22 cellular contexts compared by ENCODE assay signal in the genomic region with DNA sequence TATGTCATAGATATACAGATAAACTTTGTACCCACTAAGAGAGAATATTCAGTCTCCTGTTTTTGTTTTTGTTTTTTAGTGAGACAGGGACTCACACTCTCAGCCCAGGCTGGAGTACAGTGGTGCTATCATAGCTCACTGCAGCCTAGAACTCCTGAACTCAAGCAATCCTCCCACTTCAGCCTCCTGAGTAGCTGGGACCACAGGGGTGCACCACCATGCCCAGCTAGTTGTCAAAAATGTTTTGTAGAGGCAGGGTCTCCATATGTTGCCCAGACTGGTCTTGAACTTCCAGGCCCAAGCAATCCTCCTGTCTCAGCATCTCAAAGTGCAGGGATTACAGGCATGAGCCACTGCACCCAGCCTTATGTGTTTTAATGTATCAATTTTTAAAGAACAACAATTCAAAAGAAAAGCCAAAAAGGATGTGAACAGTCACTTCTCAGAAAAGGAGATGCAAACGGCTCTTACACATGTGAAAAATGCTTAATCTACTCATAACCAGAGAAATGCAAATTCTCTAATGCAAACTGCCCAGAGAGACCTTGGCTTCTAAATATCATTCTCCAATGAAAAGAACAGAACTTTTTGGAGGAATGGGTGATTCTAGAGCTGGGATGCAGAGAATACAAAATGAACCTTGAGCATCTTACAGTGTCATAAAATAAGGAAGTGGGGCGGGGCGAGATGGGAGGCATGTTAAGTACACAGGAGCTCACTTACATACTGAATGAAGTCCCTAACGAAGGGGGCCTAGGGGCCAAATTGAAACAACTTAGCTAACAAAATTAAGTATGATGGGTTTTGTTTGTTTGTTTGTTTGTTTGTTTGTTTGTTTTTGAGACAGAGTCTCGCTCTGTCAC. TPM values are rescaled to one million over a fixed set of nuclear protein-coding genes. Genes with fewer than 3 reads are reported as not detected.
DNase-seq lines count a peak whose midpoint lies in the region; ATAC-seq and TF ChIP-seq lines count a peak whose summit lies in the region.
"Had no signal": no experiment of that assay in that cellular context is flagged by ENCODE, and none has a peak within 500 bp of the region (broad histone marks: within the 10 kb centered on the region; RNA-seq: fewer than 3 reads in every experiment).

No MANE protein-coding gene starts in this region.

- H3K9me3 Mint-ChIP-seq in CD8-positive, alpha-beta memory T cell = no peaks in the 10 kb centered on the region
- H3K9me3 Mint-ChIP-seq in activated naive CD8-positive, alpha-beta T cell treated with anti-CD3 and anti-CD28 coated beads, Interleukin-2, amount 10 ng/mL, durations not matched to agents 7 days and 5 days = peaks cover 6% of the 10 kb centered on the region
- H3K9me3 Mint-ChIP-seq: effector memory CD8-positive, alpha-beta T cell had no signal

- no peaks in the 10 kb centered on the region for H3K36me3 ChIP-seq in CD8-positive, alpha-beta memory T cell (ENCODE audit: insufficient read depth, low read length)
- H3K36me3 ChIP-seq in OCI-LY3 (replicated peaks; ENCODE audit: low read depth, low read length) = no peaks in the 10 kb centered on the region
- H3K36me3 ChIP-seq: ascending aorta, left ventricle myocardium inferior, thyroid gland had no signal

- H3K4me1 ChIP-seq in CD8-positive, alpha-beta memory T cell (ENCODE audit: insufficient read depth, low read length) = peaks cover 8% of the 10 kb centered on the region
- peaks cover 48% of the 10 kb centered on the region for H3K4me1 ChIP-seq in OCI-LY3 (ENCODE audit: low read length)
- H3K4me1 ChIP-seq: ascending aorta, left ventricle myocardium inferior, thyroid gland had no signal

- no peaks in the 10 kb centered on the region for H4K20me1 ChIP-seq in OCI-LY3 (ENCODE audit: insufficient read depth, low read length)
- H4K20me1 ChIP-seq: BLaER1 had no signal

- H3K9me3 ChIP-seq in CD8-positive, alpha-beta memory T cell (ENCODE audit: low read length) = no peaks in the 10 kb centered on the region
- H3K9me3 ChIP-seq in OCI-LY3 (ENCODE audit: insufficient read depth, low read length) = peaks cover 16% of the 10 kb centered on the region
- H3K9me3 ChIP-seq: ascending aorta, left ventricle myocardium inferior, thyroid gland had no signal

- no peak for TF ChIP-seq CTCF in OCI-LY3 (IDR thresholded peaks at IDR 0.05; ENCODE audit: low read depth, low read length)

- no peaks in the 10 kb centered on the region for H3K27me3 ChIP-seq in CD8-positive, alpha-beta memory T cell (ENCODE audit: insufficient read depth, low read length, poor library complexity, severe bottlenecking)
- H3K27me3 ChIP-seq in OCI-LY3 (ENCODE audit: low read depth, low read length) = peaks cover 26% of the 10 kb centered on the region
- H3K27me3 ChIP-seq: ascending aorta, BLaER1, thyroid gland had no signal

- H3K4me3 ChIP-seq in CD8-positive, alpha-beta memory T cell (ENCODE audit: low read length) = no peak overlapping the region
- peak overlapping the region; percentile 21 for H3K4me3 ChIP-seq in OCI-LY3 (ENCODE audit: low read length)
- H3K4me3 ChIP-seq: ascending aorta, BLaER1, left ventricle myocardium inferior, thyroid gland had no signal

- H3K36me3 Mint-ChIP-seq in CD8-positive, alpha-beta memory T cell = no peaks in the 10 kb centered on the region
- H3K36me3 Mint-ChIP-seq in activated naive CD8-positive, alpha-beta T cell treated with anti-CD3 and anti-CD28 coated beads, Interleukin-2, amount 10 ng/mL, durations not matched to agents 7 days and 5 days = peaks cover 12% of the 10 kb centered on the region

- H3K27ac ChIP-seq in CD8-positive, alpha-beta memory T cell (ENCODE audit: low read depth, low read length) = no peak overlapping the region
- peak overlapping the region; percentile 63 for H3K27ac ChIP-seq in OCI-LY3 (ENCODE audit: low read length)
- H3K27ac ChIP-seq: ascending aorta, BLaER1, left ventricle myocardium inferior, thyroid gland had no signal

- peak; percentile 60 for ATAC-seq in activated naive CD8-positive, alpha-beta T cell treated with anti-CD3 and anti-CD28 coated beads, Interleukin-2, amount 10 ng/mL, durations not matched to agents 7 days and 5 days (ENCODE audit: low read depth)
- ATAC-seq in HG02623 (IDR thresholded peaks at IDR 0.05; ENCODE audit: unreplicated experiment) (no peak), GM21526 (IDR thresholded peaks at IDR 0.05; ENCODE audit: low FRiP score, unreplicated experiment) (no peak), GM19452 (IDR thresholded peaks at IDR 0.05; ENCODE audit: unreplicated experiment) (no peak)
- ATAC-seq: effector memory CD8-positive, alpha-beta T cell had no signal

- no peak overlapping the region for H3K4me3 Mint-ChIP-seq in CD8-positive, alpha-beta memory T cell
- peak overlapping the region; percentile 79 for H3K4me3 Mint-ChIP-seq in activated naive CD8-positive, alpha-beta T cell treated with anti-CD3 and anti-CD28 coated beads, Interleukin-2, amount 10 ng/mL, durations not matched to agents 7 days and 5 days
- H3K4me3 Mint-ChIP-seq: effector memory CD8-positive, alpha-beta T cell had no signal

- H3K9ac ChIP-seq in OCI-LY3 (ENCODE audit: low read length) = no peak overlapping the region
- H3K9ac ChIP-seq: BLaER1 had no signal

- H3K27me3 Mint-ChIP-seq in CD8-positive, alpha-beta memory T cell = no peaks in the 10 kb centered on the region
- H3K27me3 Mint-ChIP-seq in activated naive CD8-positive, alpha-beta T cell treated with anti-CD3 and anti-CD28 coated beads, Interleukin-2, amount 10 ng/mL, durations not matched to agents 7 days and 5 days = no peaks in the 10 kb centered on the region
- H3K27me3 Mint-ChIP-seq: effector memory CD8-positive, alpha-beta T cell had no signal

- no peak overlapping the region for H2AFZ ChIP-seq in OCI-LY3 (ENCODE audit: low read depth, low read length)

- peak overlapping the region in 7 of 8 donors; percentile 11 to 92 (median 33) for H3K27ac Mint-ChIP-seq in CD8-positive, alpha-beta memory T cell
- H3K27ac Mint-ChIP-seq in activated naive CD8-positive, alpha-beta T cell treated with anti-CD3 and anti-CD28 coated beads, Interleukin-2, amount 10 ng/mL, durations not matched to agents 7 days and 5 days = peak overlapping the region; percentile 98

- H3K4me2 ChIP-seq in OCI-LY3 (ENCODE audit: low read length) = peak overlapping the region; percentile 73
- H3K4me2 ChIP-seq: BLaER1 had no signal

- no peaks in the 10 kb centered on the region for H3K79me2 ChIP-seq in OCI-LY3 (ENCODE audit: low read length)

- POLR2A ChIA-PET in CD8-positive, alpha-beta memory T cell (lab: Charles Lee) = no interaction called here
- POLR2A ChIA-PET in activated naive CD8-positive, alpha-beta T cell treated with anti-CD3 and anti-CD28 coated beads, Interleukin-2, amount 10 ng/mL, durations not matched to agents 7 days and 5 days (lab: Charles Lee) = interaction anchor here (0.6 to 3.0 kb wide), 7 partner anchors 17 to 276 kb away, joined by 3 to 19 read pairs (median 4); a partner anchor contains a TSS

- CTCF ChIA-PET in CD8-positive, alpha-beta memory T cell (lab: Charles Lee) = interaction anchor here (0.6 to 5.3 kb wide), 4 partner anchors 8 to 234 kb away, joined by 3 to 24 read pairs (median 13); a partner anchor contains a TSS

- peaks cover 10 to 25% (median 15%) of the 10 kb centered on the region in 3 donors for H3K4me1 Mint-ChIP-seq in CD8-positive, alpha-beta memory T cell
- H3K4me1 Mint-ChIP-seq in activated naive CD8-positive, alpha-beta T cell treated with anti-CD3 and anti-CD28 coated beads, Interleukin-2, amount 10 ng/mL, durations not matched to agents 7 days and 5 days = peaks cover 36% of the 10 kb centered on the region

- peak; percentile 4 for DNase-seq in NOMO-1 treated with DMSO at 0.1 percent for 48 hours (lab: John Stamatoyannopoulos, UW; ENCODE audit: unreplicated experiment)
- no peak for DNase-seq in NOMO-1 treated with dmso at 0.1 percent for 144 hours (lab: John Stamatoyannopoulos, UW; ENCODE audit: unreplicated experiment)
- DNase-seq in CD8-positive, alpha-beta memory T cell = no peak
- DNase-seq in activated naive CD8-positive, alpha-beta T cell treated with anti-CD3 and anti-CD28 coated beads, Interleukin-2, amount 10 ng/mL, durations not matched to agents 7 days and 5 days = no peak
- DNase-seq: 8988T; activated CD4-positive, CD25-positive, alpha-beta regulatory T cell treated with anti-CD3 and anti-CD28 coated beads, Interleukin-2, amount 50 U/mL, for 72 hours; cerebellar nuclear complex; effector memory CD8-positive, alpha-beta T cell; left ventricle myocardium inferior; NCI-H1092 treated with DMSO at 0.1 percent for 48 hours; NCI-H526; retina; SHP77 treated with DMSO at 0.1 percent for 48 hours; stimulated activated CD4-positive, alpha-beta T cell treated with anti-CD3 and anti-CD28 coated beads, Interleukin-12 subunit alpha, Interleukin-12 subunit beta, amount 100 ng/mL, for 4 hours; thyroid gland had no signal

RNA-seq across cellular contexts. Expression of a gene that starts 7.3 kb away (rescaled TPM):
- total RNA-seq in CD8-positive, alpha-beta memory T cell = 10 to 100 TPM; 68.0 to 71.8 TPM
- 131 TPM for polyA plus RNA-seq in CD8-positive, alpha-beta memory T cell
- 100 to 1,000 TPM; 107 to 108 TPM for total RNA-seq in activated naive CD8-positive, alpha-beta T cell treated with anti-CD3 and anti-CD28 coated beads, Interleukin-2, amount 10 ng/mL, durations not matched to agents 7 days and 5 days

RNA-seq across cellular contexts. Expression of a gene that starts 18.0 kb away (rescaled TPM):
- under 1 TPM; 0.22 to 0.24 TPM for total RNA-seq in CD8-positive, alpha-beta memory T cell
- polyA plus RNA-seq in CD8-positive, alpha-beta memory T cell = not detected
- total RNA-seq in activated naive CD8-positive, alpha-beta T cell treated with anti-CD3 and anti-CD28 coated beads, Interleukin-2, amount 10 ng/mL, durations not matched to agents 7 days and 5 days = 1 to 10 TPM in 1 of 2 experiments, under 1 TPM in 1; 0.45 to 1.3 TPM
- total RNA-seq: ascending aorta, H1, left ventricle myocardium inferior had no signal
- polyA plus RNA-seq: H1 had no signal

RNA-seq across cellular contexts. Expression of a gene that starts 31.0 kb away (rescaled TPM):
- total RNA-seq in CD8-positive, alpha-beta memory T cell = 1 to 10 TPM; 8.2 to 8.6 TPM
- polyA plus RNA-seq in CD8-positive, alpha-beta memory T cell = 1.2 TPM
- total RNA-seq in activated naive CD8-positive, alpha-beta T cell treated with anti-CD3 and anti-CD28 coated beads, Interleukin-2, amount 10 ng/mL, durations not matched to agents 7 days and 5 days = 10 to 100 TPM; 10.6 to 13.5 TPM
- total RNA-seq: ascending aorta had no signal

RNA-seq across cellular contexts. Expression of a gene that starts 44.8 kb away (rescaled TPM):
- 100 to 1,000 TPM; 118 to 121 TPM for total RNA-seq in CD8-positive, alpha-beta memory T cell
- polyA plus RNA-seq in CD8-positive, alpha-beta memory T cell = 265 TPM
- total RNA-seq in activated naive CD8-positive, alpha-beta T cell treated with anti-CD3 and anti-CD28 coated beads, Interleukin-2, amount 10 ng/mL, durations not matched to agents 7 days and 5 days = 100 to 1,000 TPM; 124 to 130 TPM
- total RNA-seq: ascending aorta had no signal

RNA-seq across cellular contexts. Expression of a gene that starts 47.3 kb away (rescaled TPM):
- 1 to 10 TPM; 5.6 TPM for total RNA-seq in CD8-positive, alpha-beta memory T cell
- 10.4 TPM for polyA plus RNA-seq in CD8-positive, alpha-beta memory T cell
- 1 to 10 TPM; 7.0 to 8.6 TPM for total RNA-seq in activated naive CD8-positive, alpha-beta T cell treated with anti-CD3 and anti-CD28 coated beads, Interleukin-2, amount 10 ng/mL, durations not matched to agents 7 days and 5 days
